Comparison of ENCODE assay signal across 8 cellular contexts in the genomic region with DNA sequence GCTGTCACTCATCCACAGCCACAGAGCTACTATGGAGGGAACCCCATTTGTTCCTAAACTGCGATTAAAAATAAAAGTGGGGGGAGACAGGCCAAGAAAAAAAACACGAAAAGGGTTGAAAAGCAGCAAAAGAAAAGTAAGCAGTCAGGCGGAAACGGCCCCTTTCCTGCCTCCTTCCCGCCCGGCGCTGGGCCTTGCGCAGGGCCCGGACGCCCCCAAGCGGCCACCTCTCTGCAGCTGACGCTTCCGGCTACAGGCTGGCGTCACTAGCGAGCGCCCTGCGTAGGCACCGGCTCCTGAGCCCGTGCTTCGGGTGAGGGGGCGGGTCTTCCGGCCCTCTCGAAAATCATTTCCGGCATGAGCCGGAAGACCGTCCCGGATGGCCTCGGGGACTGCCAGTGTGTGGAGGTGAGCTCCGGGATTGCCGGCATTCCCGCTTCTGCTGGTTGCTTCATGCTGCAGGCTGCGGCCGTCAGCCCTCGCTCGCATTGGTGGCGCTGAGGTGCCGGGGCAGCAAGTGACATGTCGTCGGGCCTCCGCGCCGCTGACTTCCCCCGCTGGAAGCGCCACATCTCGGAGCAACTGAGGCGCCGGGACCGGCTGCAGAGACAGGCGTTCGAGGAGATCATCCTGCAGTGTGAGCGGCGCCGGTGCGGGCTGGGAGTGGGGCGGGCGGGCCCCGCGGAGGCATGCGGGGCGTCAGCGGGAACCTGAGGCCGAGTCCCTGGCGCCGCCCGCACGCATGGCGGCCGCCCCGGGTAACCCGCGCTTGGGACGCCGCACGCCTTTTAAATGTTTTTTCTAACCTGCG.
DNase-seq lines count a peak whose midpoint lies in the region; ATAC-seq lines count a peak whose summit lies in the region.

A gene (plus strand): TSS at position 368 of the 811 bp plus-strand sequence. CDS start 155 bp downstream, at position 523.

- ATAC-seq in GM19043 (IDR thresholded peaks at IDR 0.05; ENCODE audit: low read depth, unreplicated experiment) (peak; percentile 93), HG03378 (IDR thresholded peaks at IDR 0.05; ENCODE audit: unreplicated experiment) (peak; percentile 72)
- peak; percentile 73 to 82 for ATAC-seq in activated CD4-positive, CD25-positive, alpha-beta regulatory T cell treated with anti-CD3 and anti-CD28 coated beads, Interleukin-2, amount 50 U/mL, for 24 hours

- DNase-seq in Ammon's horn (ENCODE audit: low spot score): peak; percentile 96
- peak; percentile 88 for DNase-seq in NCI-H446 treated with DMSO at 0.1 percent for 48 hours (lab: John Stamatoyannopoulos, UW)
- DNase-seq in cerebellar cortex (ENCODE audit: low spot score): peak; percentile 95
- DNase-seq in islet precursor cell: peak; percentile 98
- DNase-seq in stimulated activated CD4-positive, alpha-beta T cell treated with anti-CD3 and anti-CD28 coated beads, Interleukin-12 subunit alpha, Interleukin-12 subunit beta, amount 100 ng/mL, for 48 hours (ENCODE audit: low read depth in 2 of 3, low spot score in 1 of 3): peak; percentile 92 to 95 (median 93)

Comparison
In these comparisons a context has a peak if more than half of its experiments do, and no peak if none do; other contexts are left out.
1. Peak in every context shown above with its lines: DNase-seq and ATAC-seq.